In the genomic region with DNA sequence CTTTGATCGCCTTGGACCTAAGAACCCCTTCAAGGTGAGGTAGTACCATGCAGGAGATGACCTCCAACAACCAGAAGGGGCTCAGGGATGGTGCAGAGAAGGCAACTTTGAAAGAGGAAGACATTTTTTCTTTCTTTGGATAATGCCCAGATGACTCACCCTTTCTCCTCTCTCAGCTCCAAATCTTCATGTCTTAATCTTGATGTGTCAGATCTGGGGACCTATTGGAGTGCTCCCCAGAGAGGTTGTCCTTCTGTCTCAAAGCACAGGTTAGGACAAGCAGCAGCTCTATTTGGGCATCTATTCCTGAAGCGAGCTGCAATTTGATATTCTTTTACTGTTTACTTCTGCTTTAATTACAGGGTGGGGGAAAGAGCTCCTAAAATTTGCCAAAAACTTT, we compare ENCODE assay signal across 1 cellular context.
TF ChIP-seq lines count a peak whose summit lies in the region.

No MANE protein-coding gene starts in this region.

TF ChIP-seq in GM23338, 12 proteins besides CTCF, POLR2A, EP300 and RAD21 (continued from another document):
- TF ChIP-seq, protein P1, sequence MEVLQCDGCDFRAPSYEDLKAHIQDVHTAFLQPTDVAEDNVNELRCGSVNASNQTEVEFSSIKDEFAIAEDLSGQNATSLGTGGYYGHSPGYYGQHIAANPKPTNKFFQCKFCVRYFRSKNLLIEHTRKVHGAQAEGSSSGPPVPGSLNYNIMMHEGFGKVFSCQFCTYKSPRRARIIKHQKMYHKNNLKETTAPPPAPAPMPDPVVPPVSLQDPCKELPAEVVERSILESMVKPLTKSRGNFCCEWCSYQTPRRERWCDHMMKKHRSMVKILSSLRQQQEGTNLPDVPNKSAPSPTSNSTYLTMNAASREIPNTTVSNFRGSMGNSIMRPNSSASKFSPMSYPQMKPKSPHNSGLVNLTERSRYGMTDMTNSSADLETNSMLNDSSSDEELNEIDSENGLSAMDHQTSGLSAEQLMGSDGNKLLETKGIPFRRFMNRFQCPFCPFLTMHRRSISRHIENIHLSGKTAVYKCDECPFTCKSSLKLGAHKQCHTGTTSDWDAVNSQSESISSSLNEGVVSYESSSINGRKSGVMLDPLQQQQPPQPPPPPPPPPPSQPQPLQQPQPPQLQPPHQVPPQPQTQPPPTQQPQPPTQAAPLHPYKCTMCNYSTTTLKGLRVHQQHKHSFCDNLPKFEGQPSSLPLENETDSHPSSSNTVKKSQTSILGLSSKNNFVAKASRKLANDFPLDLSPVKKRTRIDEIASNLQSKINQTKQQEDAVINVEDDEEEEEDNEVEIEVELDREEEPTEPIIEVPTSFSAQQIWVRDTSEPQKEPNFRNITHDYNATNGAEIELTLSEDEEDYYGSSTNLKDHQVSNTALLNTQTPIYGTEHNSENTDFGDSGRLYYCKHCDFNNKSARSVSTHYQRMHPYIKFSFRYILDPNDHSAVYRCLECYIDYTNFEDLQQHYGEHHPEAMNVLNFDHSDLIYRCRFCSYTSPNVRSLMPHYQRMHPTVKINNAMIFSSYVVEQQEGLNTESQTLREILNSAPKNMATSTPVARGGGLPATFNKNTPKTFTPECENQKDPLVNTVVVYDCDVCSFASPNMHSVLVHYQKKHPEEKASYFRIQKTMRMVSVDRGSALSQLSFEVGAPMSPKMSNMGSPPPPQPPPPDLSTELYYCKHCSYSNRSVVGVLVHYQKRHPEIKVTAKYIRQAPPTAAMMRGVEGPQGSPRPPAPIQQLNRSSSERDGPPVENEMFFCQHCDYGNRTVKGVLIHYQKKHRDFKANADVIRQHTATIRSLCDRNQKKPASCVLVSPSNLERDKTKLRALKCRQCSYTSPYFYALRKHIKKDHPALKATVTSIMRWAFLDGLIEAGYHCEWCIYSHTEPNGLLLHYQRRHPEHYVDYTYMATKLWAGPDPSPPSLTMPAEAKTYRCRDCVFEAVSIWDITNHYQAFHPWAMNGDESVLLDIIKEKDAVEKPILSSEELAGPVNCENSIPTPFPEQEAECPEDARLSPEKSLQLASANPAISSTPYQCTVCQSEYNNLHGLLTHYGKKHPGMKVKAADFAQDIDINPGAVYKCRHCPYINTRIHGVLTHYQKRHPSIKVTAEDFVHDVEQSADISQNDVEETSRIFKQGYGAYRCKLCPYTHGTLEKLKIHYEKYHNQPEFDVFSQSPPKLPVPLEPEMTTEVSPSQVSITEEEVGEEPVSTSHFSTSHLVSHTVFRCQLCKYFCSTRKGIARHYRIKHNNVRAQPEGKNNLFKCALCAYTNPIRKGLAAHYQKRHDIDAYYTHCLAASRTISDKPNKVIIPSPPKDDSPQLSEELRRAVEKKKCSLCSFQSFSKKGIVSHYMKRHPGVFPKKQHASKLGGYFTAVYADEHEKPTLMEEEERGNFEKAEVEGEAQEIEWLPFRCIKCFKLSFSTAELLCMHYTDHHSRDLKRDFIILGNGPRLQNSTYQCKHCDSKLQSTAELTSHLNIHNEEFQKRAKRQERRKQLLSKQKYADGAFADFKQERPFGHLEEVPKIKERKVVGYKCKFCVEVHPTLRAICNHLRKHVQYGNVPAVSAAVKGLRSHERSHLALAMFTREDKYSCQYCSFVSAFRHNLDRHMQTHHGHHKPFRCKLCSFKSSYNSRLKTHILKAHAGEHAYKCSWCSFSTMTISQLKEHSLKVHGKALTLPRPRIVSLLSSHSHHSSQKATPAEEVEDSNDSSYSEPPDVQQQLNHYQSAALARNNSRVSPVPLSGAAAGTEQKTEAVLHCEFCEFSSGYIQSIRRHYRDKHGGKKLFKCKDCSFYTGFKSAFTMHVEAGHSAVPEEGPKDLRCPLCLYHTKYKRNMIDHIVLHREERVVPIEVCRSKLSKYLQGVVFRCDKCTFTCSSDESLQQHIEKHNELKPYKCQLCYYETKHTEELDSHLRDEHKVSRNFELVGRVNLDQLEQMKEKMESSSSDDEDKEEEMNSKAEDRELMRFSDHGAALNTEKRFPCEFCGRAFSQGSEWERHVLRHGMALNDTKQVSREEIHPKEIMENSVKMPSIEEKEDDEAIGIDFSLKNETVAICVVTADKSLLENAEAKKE (CRISPR knock-in tag; IDR thresholded peaks at IDR 0.05), result no peak
- no peak for TF ChIP-seq EZH2 (IDR thresholded peaks at IDR 0.05; ENCODE audit: low read depth, unreplicated experiment)
